ENCODE assay signal across 8 cellular contexts in the genomic region with DNA sequence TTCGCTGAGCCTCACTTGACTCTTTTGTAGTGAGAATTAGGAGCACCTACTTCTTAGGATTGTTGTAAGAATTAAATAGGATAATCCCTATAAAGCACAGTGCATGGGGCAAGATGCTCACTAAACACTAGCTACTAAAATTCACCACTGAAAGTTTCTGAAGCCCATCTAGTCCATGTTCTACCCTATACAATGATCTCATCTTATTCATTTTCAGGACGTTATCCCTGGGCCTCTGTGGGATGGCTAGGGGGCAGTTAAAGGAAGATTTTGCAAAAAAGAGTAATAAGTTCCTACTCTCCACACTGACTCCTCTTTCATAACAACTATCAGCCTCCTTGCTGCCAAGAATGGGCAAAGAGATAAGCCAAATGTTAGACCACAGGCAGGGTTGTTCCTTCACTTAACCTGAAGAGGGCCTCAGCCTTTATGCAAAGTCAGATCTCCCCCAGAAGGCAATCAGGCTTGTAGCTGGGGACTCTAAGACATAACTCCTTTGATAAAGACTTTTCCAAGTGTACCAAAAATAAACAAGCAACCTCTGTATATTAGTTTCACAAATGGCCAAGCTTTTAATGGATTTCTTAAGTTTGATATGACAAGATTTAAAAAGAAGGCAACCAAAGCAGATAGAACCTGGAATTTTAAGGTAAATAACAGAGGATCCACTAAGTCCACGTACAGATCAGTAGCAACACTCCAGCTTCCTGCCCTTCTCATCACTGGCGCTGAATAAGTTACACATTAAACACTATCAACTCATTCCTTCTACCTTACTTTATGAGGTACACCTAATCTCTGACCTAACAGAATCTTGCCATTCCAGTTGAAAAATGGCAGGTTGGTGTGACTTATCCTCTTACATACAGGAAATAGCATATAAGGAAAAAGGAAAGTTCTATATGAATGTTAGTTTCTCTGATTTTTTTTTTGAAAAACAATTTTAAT. TPM values are rescaled to one million over a fixed set of nuclear protein-coding genes. Genes with fewer than 3 reads are reported as not detected.
DNase-seq lines count a peak whose midpoint lies in the region; ATAC-seq, FAIRE-seq and TF ChIP-seq lines count a peak whose summit lies in the region.

No MANE protein-coding gene starts in this region.

- DNase-seq in CD14-positive monocyte (ENCODE audit: low spot score) (no peak), NOMO-1 treated with DMSO at 0.1 percent for 48 hours (lab: John Stamatoyannopoulos, UW; ENCODE audit: unreplicated experiment) (peak; percentile 72), K562 (ENCODE audit: extremely low read depth in 1 of 4, low spot score in 3 of 4) (peak; percentile 46 to 81 (median 58)), kidney epithelial cell (ENCODE audit: low read depth) (peak; percentile 58), GM19240 (ENCODE audit: insufficient read length, low spot score) (no peak), NCI-H187 treated with DMSO at 0.1 percent for 48 hours (lab: John Stamatoyannopoulos, UW) (no peak)

- peaks cover 92% of the 10 kb centered on the region for H3K4me1 Mint-ChIP-seq in CD14-positive monocyte

- no peaks in the 10 kb centered on the region for H3K9me3 ChIP-seq in K562 (replicated peaks; ENCODE audit: control insufficient read depth, insufficient read depth, low read depth, low read length)

- TF ChIP-seq POLR2A in K562 (conservative IDR thresholded peaks at IDR 0.05): no peak

- peak; percentile 66 for ATAC-seq in GM18858 (IDR thresholded peaks at IDR 0.05; ENCODE audit: unreplicated experiment)
- peak; percentile 68 for ATAC-seq in HG03025 (IDR thresholded peaks at IDR 0.05; ENCODE audit: low FRiP score, unreplicated experiment)
- ATAC-seq in K562: peak; percentile 90

- H3K4me3 ChIP-seq in K562: no peak overlapping the region
- H3K4me3 ChIP-seq in kidney epithelial cell (ENCODE audit: low read depth, low read length): no peak overlapping the region

- no peak overlapping the region for H2AFZ ChIP-seq in K562 (ENCODE audit: low read depth, low read length)

- H3K27me3 ChIP-seq in K562 (ENCODE audit: control insufficient read depth in 2 of 2, insufficient read depth in 2 of 2, low read length in 2 of 2): no peaks in the 10 kb centered on the region
- H3K27me3 ChIP-seq in kidney epithelial cell (ENCODE audit: control insufficient read depth, insufficient read depth, low read length): no peaks in the 10 kb centered on the region

- H3K36me3 ChIP-seq in K562 (ENCODE audit: control insufficient read depth, insufficient read depth, low read length) (peaks cover 19% of the 10 kb centered on the region; the same call in 1 of the 3 replicates), kidney epithelial cell (ENCODE audit: control insufficient read depth, insufficient read depth, low read length) (no peaks in the 10 kb centered on the region)

- peak; percentile 97 for FAIRE-seq in K562 (lab: Jason Lieb, UNC)

- peak; percentile 40 to 51 for TF ChIP-seq RAD21 in K562 (CRISPR knock-in tag; conservative IDR thresholded peaks at IDR 0.05 in 1 of 2, IDR thresholded peaks at IDR 0.05 in 1 of 2)

- peak; percentile 54; the same call in 1 of the 2 replicates for TF ChIP-seq EP300 in K562 (IDR thresholded peaks at IDR 0.05; ENCODE audit: low read length)

- H3K4me3 Mint-ChIP-seq in CD14-positive monocyte: peak overlapping the region in 1 of 2 donors; percentile 28

- peak overlapping the region; percentile 59 for H3K27ac ChIP-seq in K562 (ENCODE audit: extremely low read depth, low read depth, low read length)

- H3K27ac Mint-ChIP-seq in CD14-positive monocyte: peak overlapping the region; percentile 16 to 86 (median 57)

- H3K27me3 Mint-ChIP-seq in CD14-positive monocyte (ENCODE audit: low read depth in 3 of 3): no peaks in the 10 kb centered on the region

- peak overlapping the region; percentile 60 for H3K4me2 ChIP-seq in K562 (ENCODE audit: insufficient read depth, low read length)

- H3K9me1 ChIP-seq in K562 (ENCODE audit: control insufficient read depth, insufficient read depth, low read length): no peaks in the 10 kb centered on the region

- no peaks in the 10 kb centered on the region for H3K9me3 Mint-ChIP-seq in CD14-positive monocyte

- peaks cover 33 to 41% of the 10 kb centered on the region in 2 donors for H3K36me3 Mint-ChIP-seq in CD14-positive monocyte

- intact Hi-C loops in CD14-positive monocyte (cut with micrococcal nuclease) (no loop called here), K562 (cut with micrococcal nuclease) (loop anchor here (2.0 kb wide), 1 partner anchor 78 kb away; no protein-coding TSS in a partner anchor)

- H3K79me2 ChIP-seq in K562 (ENCODE audit: control insufficient read depth, insufficient read depth, low read length): peaks cover 100% of the 10 kb centered on the region

- TF ChIP-seq CTCF in CD14-positive monocyte (IDR thresholded peaks at IDR 0.05) (peak; percentile 70), K562 (IDR thresholded peaks at IDR 0.05 in 2 of 3, conservative IDR thresholded peaks at IDR 0.05 in 1 of 3; ENCODE audit: insufficient read depth in 2 of 3, low read depth in 1 of 3, low read length in 3 of 3) (peak; percentile 55 to 72 (median 71)), kidney epithelial cell (IDR thresholded peaks at IDR 0.05; ENCODE audit: insufficient read depth, low read length, poor library complexity, severe bottlenecking) (peak; percentile 58)

- CTCF ChIA-PET in K562 (lab: Yijun Ruan, JAX; ENCODE audit: low intra/inter-chr PET ratio): interaction anchor here (0.5 kb wide), 1 partner anchor 172 kb away, joined by 3 read pairs; no protein-coding TSS in a partner anchor

- no TSS peak for BruUV-seq in K562 (replicated peaks; lab: Mats Ljungman, UMichigan)

- POLR2A ChIA-PET in K562 (lab: Yijun Ruan, JAX): interaction anchor here (0.6 to 0.9 kb wide), 2 partner anchors 10 to 74 kb away, joined by 3 read pairs; no protein-coding TSS in a partner anchor

- H4K20me1 ChIP-seq in K562 (replicated peaks; ENCODE audit: control insufficient read depth, insufficient read depth, low read length): 0 out of 2 replicates have a peak, but pooled peaks cover 10% of the 10 kb centered on the region

- H3K4me1 ChIP-seq in K562 (replicated peaks in 1 of 2; ENCODE audit: control insufficient read depth in 2 of 2, insufficient read depth in 2 of 2, low read length in 2 of 2): peaks cover 0 to 19% of the 10 kb centered on the region in 2 experiments; a peak in 3 of 5 replicates

- peak overlapping the region in 1 of 2 experiments; percentile 36; a peak in 1 of 4 replicates for H3K9ac ChIP-seq in K562 (ENCODE audit: insufficient read depth in 1 of 2, low read depth in 2 of 2, low read length in 2 of 2)

- 21% methylated on average over 4 of the region's 4 CpGs for WGBS in K562 (ENCODE audit: insufficient coverage, low coverage, missing lambda C conversion rate)

- in situ Hi-C loops in K562 (cut with MboI): no loop called here

TF ChIP-seq in K562, 482 proteins besides CTCF, POLR2A, EP300 and RAD21 (continues in another document):
- TF ChIP-seq, protein P1, sequence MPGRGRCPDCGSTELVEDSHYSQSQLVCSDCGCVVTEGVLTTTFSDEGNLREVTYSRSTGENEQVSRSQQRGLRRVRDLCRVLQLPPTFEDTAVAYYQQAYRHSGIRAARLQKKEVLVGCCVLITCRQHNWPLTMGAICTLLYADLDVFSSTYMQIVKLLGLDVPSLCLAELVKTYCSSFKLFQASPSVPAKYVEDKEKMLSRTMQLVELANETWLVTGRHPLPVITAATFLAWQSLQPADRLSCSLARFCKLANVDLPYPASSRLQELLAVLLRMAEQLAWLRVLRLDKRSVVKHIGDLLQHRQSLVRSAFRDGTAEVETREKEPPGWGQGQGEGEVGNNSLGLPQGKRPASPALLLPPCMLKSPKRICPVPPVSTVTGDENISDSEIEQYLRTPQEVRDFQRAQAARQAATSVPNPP (IDR thresholded peaks at IDR 0.05; ENCODE audit: borderline replicate concordance, insufficient read depth, insufficient read length): no peak
- TF ChIP-seq RB1 (IDR thresholded peaks at IDR 0.05; ENCODE audit: low read depth) (no peak), CTBP1 (IDR thresholded peaks at IDR 0.05; ENCODE audit: borderline replicate concordance) (peak; percentile 37; the same call in 1 of the 2 replicates), BCOR (IDR thresholded peaks at IDR 0.05) (no peak), OTX1 (CRISPR knock-in tag; IDR thresholded peaks at IDR 0.05) (no peak)
- TF ChIP-seq, protein P2, sequence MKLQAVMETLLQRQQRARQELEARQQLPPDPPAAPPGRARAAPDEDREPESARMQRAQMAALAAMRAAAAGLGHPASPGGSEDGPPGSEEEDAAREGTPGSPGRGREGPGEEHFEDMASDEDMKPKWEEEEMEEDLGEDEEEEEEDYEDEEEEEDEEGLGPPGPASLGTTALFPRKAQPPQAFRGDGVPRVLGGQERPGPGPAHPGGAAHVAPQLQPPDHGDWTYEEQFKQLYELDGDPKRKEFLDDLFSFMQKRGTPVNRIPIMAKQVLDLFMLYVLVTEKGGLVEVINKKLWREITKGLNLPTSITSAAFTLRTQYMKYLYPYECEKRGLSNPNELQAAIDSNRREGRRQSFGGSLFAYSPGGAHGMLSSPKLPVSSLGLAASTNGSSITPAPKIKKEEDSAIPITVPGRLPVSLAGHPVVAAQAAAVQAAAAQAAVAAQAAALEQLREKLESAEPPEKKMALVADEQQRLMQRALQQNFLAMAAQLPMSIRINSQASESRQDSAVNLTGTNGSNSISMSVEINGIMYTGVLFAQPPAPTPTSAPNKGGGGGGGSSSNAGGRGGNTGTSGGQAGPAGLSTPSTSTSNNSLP (IDR thresholded peaks at IDR 0.05; ENCODE audit: borderline replicate concordance, low read depth, low read length): peak; percentile 35; the same call in 1 of the 2 replicates

RNA-seq across cellular contexts. Expression of a gene that starts 44.4 kb away (rescaled TPM):
- polyA plus RNA-seq in CD14-positive monocyte (10 to 100 TPM; 83.3 TPM), K562 (2011; rRNA removed) (35.2 and 35.5 TPM in 2 replicates), K562 (2014; fragmentation: Illumina TruSeq; extraction: Trizol) (51.2 and 54.4 TPM in 2 replicates), K562 (2014; fragmentation: Nextera tagmentation; extraction: Ambion mirVana) (10 to 100 TPM; 30.4 to 36.8 TPM), K562 (2014; rRNA removed) (24.7 and 27.6 TPM in 2 replicates)
- 23.9 and 37.6 TPM in 2 replicates for total RNA-seq in K562 (2011; cell fraction: chromatin; rRNA removed; ENCODE audit: low replicate concordance)
- 21.8 and 23.3 TPM in 2 replicates for total RNA-seq in K562 (2011; cell fraction: nucleolus; rRNA removed)
- 22.6 and 28.2 TPM in 2 replicates for total RNA-seq in K562 (2011; cell fraction: nucleoplasm; rRNA removed)
- total RNA-seq in K562 (2014; rRNA removed) (25.3 and 27.6 TPM in 2 replicates), K562 (2014; rRNA removed; fragmentation: Illumina TruSeq; extraction: Trizol) (33.4 and 42.4 TPM in 2 replicates), K562 (2015; rRNA removed; fragmentation: Illumina TruSeq; extraction: Trizol) (27.6 and 30.4 TPM in 2 replicates), K562 (2021) (37.5 and 46.6 TPM in 2 replicates), kidney epithelial cell (60.6 and 74.1 TPM in 2 replicates)
- polyA plus RNA-seq in K562 (2011; cell fraction: cytosol; rRNA removed): 21.9 and 24.0 TPM in 2 replicates
- polyA plus RNA-seq in K562 (2011; cell fraction: nucleus; rRNA removed): 18.7 and 20.7 TPM in 2 replicates
- 32.5 and 37.9 TPM in 2 replicates for polyA plus RNA-seq in K562 (2012)
- polyA minus RNA-seq in K562 (2011; rRNA and poly(A)+ RNA removed): 52.2 and 62.7 TPM in 2 replicates
- 18.8 and 29.8 TPM in 2 replicates for polyA minus RNA-seq in K562 (2011; cell fraction: cytosol; rRNA and poly(A)+ RNA removed)
- polyA minus RNA-seq in K562 (2011; cell fraction: nucleus; rRNA and poly(A)+ RNA removed): 23.0 and 28.3 TPM in 2 replicates

Comparison
In these comparisons a context has a peak if more than half of its experiments do, and no peak if none do; other contexts are left out.
1. DNase-seq: peak in NOMO-1 treated with DMSO at 0.1 percent for 48 hours (single experiment), K562 (4 of 4) and kidney epithelial cell (single experiment); none in CD14-positive monocyte (single experiment), GM19240 (single experiment) and NCI-H187 treated with DMSO at 0.1 percent for 48 hours (single experiment).
2. Peak in every context shown above with its lines, with median percentiles within 50 percentile points of each other: CTCF ChIP-seq and ATAC-seq.